In the genomic region with DNA sequence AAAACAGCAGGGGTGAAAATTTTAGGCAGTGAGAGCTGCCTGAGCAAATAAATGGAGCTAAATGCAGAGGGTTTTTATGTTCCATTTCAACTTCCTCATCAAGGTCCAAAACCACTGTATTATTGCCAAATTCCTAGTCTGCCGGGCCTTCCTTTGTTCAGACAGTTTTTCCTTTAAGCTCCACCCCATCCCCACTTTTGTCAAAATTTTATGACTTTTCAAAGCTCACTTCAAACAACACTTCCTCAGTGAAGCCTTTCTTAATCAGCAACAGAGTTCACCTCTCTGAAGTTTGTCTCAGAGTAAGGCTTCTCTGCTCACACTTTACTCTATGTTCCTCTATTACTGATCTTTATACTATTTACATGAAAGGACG, we compare ENCODE assay signal across 23 cellular contexts.
DNase-seq lines count a peak whose midpoint lies in the region; ATAC-seq and TF ChIP-seq lines count a peak whose summit lies in the region.
"Had no signal": no experiment of that assay in that cellular context is flagged by ENCODE, and none has a peak within 500 bp of the region (broad histone marks: within the 10 kb centered on the region; RNA-seq: fewer than 3 reads in every experiment).

No MANE protein-coding gene starts in this region.

- H3K4me3 ChIP-seq in HL-60 (replicated peaks; ENCODE audit: insufficient read depth, low read length) (no peak overlapping the region), WERI-Rb-1 (ENCODE audit: low read depth, low read length) (no peak overlapping the region)
- H3K4me3 ChIP-seq: mucosa of descending colon, neural progenitor cell had no signal

- no peak for ATAC-seq in GM18858 (IDR thresholded peaks at IDR 0.05; ENCODE audit: unreplicated experiment)
- ATAC-seq: left ventricle myocardium superior, mucosa of descending colon, sciatic nerve had no signal

- H3K36me3 ChIP-seq in WERI-Rb-1, result no peaks in the 10 kb centered on the region
- H3K36me3 ChIP-seq: neural progenitor cell had no signal

- H3K9me3 ChIP-seq in WERI-Rb-1 (ENCODE audit: severe bottlenecking), result no peaks in the 10 kb centered on the region
- H3K9me3 ChIP-seq: mucosa of descending colon had no signal

- peak overlapping the region; percentile 40 for H3K27ac ChIP-seq in HL-60 (replicated peaks)
- H3K27ac ChIP-seq in WERI-Rb-1, result peak overlapping the region; percentile 66
- H3K27ac ChIP-seq: neural progenitor cell had no signal

- no peak for TF ChIP-seq POLR2A in erythroblast (IDR thresholded peaks at IDR 0.05; ENCODE audit: low read length)

- H3K27me3 ChIP-seq in HL-60 (ENCODE audit: insufficient read depth, poor library complexity, severe bottlenecking), result no peaks in the 10 kb centered on the region
- H3K27me3 ChIP-seq in WERI-Rb-1 (ENCODE audit: insufficient read depth, low read depth, severe bottlenecking), result no peaks in the 10 kb centered on the region

- TF ChIP-seq CTCF in HL-60 (IDR thresholded peaks at IDR 0.05; ENCODE audit: insufficient read depth, low read length), result no peak
- no peak for TF ChIP-seq CTCF in WERI-Rb-1 (IDR thresholded peaks at IDR 0.05; ENCODE audit: low read depth, low read length)

- DNase-seq in DMS79 treated with DMSO at 0.1 percent for 48 hours (lab: John Stamatoyannopoulos, UW), result peak; percentile 14
- no peak for DNase-seq in DMS79 (lab: John Stamatoyannopoulos, UW)
- peak; percentile 21 to 66 for DNase-seq in HL-60 (ENCODE audit: low read depth in 1 of 2, low spot score in 1 of 2)
- peak; percentile 93 for DNase-seq in NOMO-1 treated with DMSO at 0.1 percent for 48 hours (lab: John Stamatoyannopoulos, UW; ENCODE audit: unreplicated experiment)
- DNase-seq in WERI-Rb-1, result no peak
- DNase-seq in erythroblast (lab: John Stamatoyannopoulos, UW), result no peak
- no peak for DNase-seq in hippocampal formation (lab: John Stamatoyannopoulos, UW)
- DNase-seq: 8988T; activated CD4-positive, alpha-beta memory T cell treated with anti-CD3 and anti-CD28 coated beads, Interleukin-2, amount 10 ng/mL, durations not matched to agents 7 days and 5 days; activated CD4-positive, CD25-positive, alpha-beta regulatory T cell; activated effector memory CD4-positive, alpha-beta T cell treated with Interleukin-2 at 50 U/mL for 16 hours; effector CD4-positive, alpha-beta T cell; foreskin melanocyte; GOT3; left ventricle myocardium superior; mucosa of descending colon; NCI-H2029 treated with DMSO at 0.1 percent for 48 hours; NCI-H526 treated with DMSO at 0.1 percent for 48 hours; stimulated activated CD4-positive, alpha-beta T cell treated with anti-CD3 and anti-CD28 coated beads, Interleukin-15, amount 100 ng/mL, for 24 hours; stimulated activated CD8-positive, alpha-beta memory T cell treated with anti-CD3 and anti-CD28 coated beads, Interleukin-4, amount 100 ng/mL, for 48 hours had no signal

Comparison
In these comparisons a context has a peak if more than half of its experiments do, and no peak if none do; other contexts are left out.
1. DNase-seq: peak in DMS79 treated with DMSO at 0.1 percent for 48 hours (single experiment), HL-60 (2 of 2) and NOMO-1 treated with DMSO at 0.1 percent for 48 hours (single experiment); none in DMS79 (single experiment), WERI-Rb-1 (single experiment), erythroblast (0 of 2) and hippocampal formation (0 of 2).